Comparison of ENCODE assay signal across 16 cellular contexts in genomic region chr9:3993783-3994182, GRCh38.
DNase-seq lines count a peak whose midpoint lies in the region; ATAC-seq, FAIRE-seq and TF ChIP-seq lines count a peak whose summit lies in the region.
"Had no signal": no experiment of that assay in that cellular context is flagged by ENCODE, and none has a peak within 500 bp of the region (broad histone marks: within the 10 kb centered on the region; RNA-seq: fewer than 3 reads in every experiment).

No MANE protein-coding gene starts in this region.

- H3K4me3 Mint-ChIP-seq in T-helper 2 cell treated with Interferon-gamma antibody and Interleukin-4, amounts not matched to agents 5 μg/mL and 100 μg/mL, for 36 hours: no peak overlapping the region
- no peak overlapping the region for H3K4me3 Mint-ChIP-seq in neural progenitor cell
- H3K4me3 Mint-ChIP-seq: CD4-positive, CD25-positive, alpha-beta regulatory T cell; H9; HFFc6 had no signal

- H3K79me2 ChIP-seq in neural progenitor cell (ENCODE audit: low read depth): peaks cover 11% of the 10 kb centered on the region

- peaks cover 23% of the 10 kb centered on the region for H3K9me3 Mint-ChIP-seq in T-helper 2 cell treated with Interferon-gamma antibody and Interleukin-4, amounts not matched to agents 5 μg/mL and 100 μg/mL, for 36 hours
- H3K9me3 Mint-ChIP-seq in neural progenitor cell: peaks cover 27% of the 10 kb centered on the region

- H3K27me3 Mint-ChIP-seq in T-helper 2 cell treated with Interferon-gamma antibody and Interleukin-4, amounts not matched to agents 5 μg/mL and 100 μg/mL, for 36 hours (ENCODE audit: low read depth): no peaks in the 10 kb centered on the region
- H3K27me3 Mint-ChIP-seq in neural progenitor cell (ENCODE audit: insufficient read depth, low read depth): no peaks in the 10 kb centered on the region

- TF ChIP-seq CTCF in neural progenitor cell (IDR thresholded peaks at IDR 0.05): no peak

- no peak overlapping the region for H3K4me2 ChIP-seq in neural progenitor cell

- no peaks in the 10 kb centered on the region for H3K27me3 ChIP-seq in neural progenitor cell

- ATAC-seq in HG02610 (IDR thresholded peaks at IDR 0.05; ENCODE audit: unreplicated experiment) (peak; percentile 84), SK-N-SH treated with all-trans-retinoic acid at 6 μM for 48 hours (no peak)

- H3K4me3 ChIP-seq in neural progenitor cell: no peak overlapping the region
- H3K4me3 ChIP-seq: SK-N-MC had no signal

- H2AFZ ChIP-seq in neural progenitor cell (replicated peaks): no peak overlapping the region

- no peak for DNase-seq in GM18507 (ENCODE audit: extremely low spot score, insufficient read length, low read depth)
- DNase-seq in T-helper 2 cell treated with Interferon-gamma antibody and Interleukin-4, amounts not matched to agents 5 μg/mL and 100 μg/mL, for 36 hours (ENCODE audit: low spot score): no peak
- DNase-seq in neural progenitor cell (ENCODE audit: low spot score): no peak
- DNase-seq in NCI-H2081 (lab: John Stamatoyannopoulos, UW): no peak
- DNase-seq in H4 (ENCODE audit: low spot score): no peak
- DNase-seq: CD4-positive, CD25-positive, alpha-beta regulatory T cell; H9; HFFc6; Kasumi-1; NCI-H1694 treated with DMSO at 0.1 percent for 48 hours; NCI-H446 had no signal

- H3F3A ChIP-seq in neural progenitor cell (ENCODE audit: low read depth): peaks cover 28% of the 10 kb centered on the region

- H4K20me1 ChIP-seq in neural progenitor cell (ENCODE audit: low read depth): no peaks in the 10 kb centered on the region

- H3K9me3 ChIP-seq in neural progenitor cell (ENCODE audit: low read depth): peaks cover 15% of the 10 kb centered on the region

- FAIRE-seq in GM18507 (lab: Jason Lieb, UNC): peak; percentile 5
- FAIRE-seq: GM19239 had no signal

- H3K36me3 Mint-ChIP-seq in T-helper 2 cell treated with Interferon-gamma antibody and Interleukin-4, amounts not matched to agents 5 μg/mL and 100 μg/mL, for 36 hours (ENCODE audit: low read depth): peaks cover 8% of the 10 kb centered on the region
- peaks cover 30% of the 10 kb centered on the region for H3K36me3 Mint-ChIP-seq in neural progenitor cell
- H3K36me3 Mint-ChIP-seq: CD4-positive, CD25-positive, alpha-beta regulatory T cell had no signal

- H3K36me3 ChIP-seq in neural progenitor cell: peaks cover 16% of the 10 kb centered on the region

- peak overlapping the region; percentile 13 for H3K27ac Mint-ChIP-seq in T-helper 2 cell treated with Interferon-gamma antibody and Interleukin-4, amounts not matched to agents 5 μg/mL and 100 μg/mL, for 36 hours
- H3K27ac Mint-ChIP-seq in neural progenitor cell: peak overlapping the region; percentile 35
- H3K27ac Mint-ChIP-seq: CD4-positive, CD25-positive, alpha-beta regulatory T cell; H9; HFFc6 had no signal

- H3K9ac ChIP-seq in neural progenitor cell: no peak overlapping the region

- peaks cover 16% of the 10 kb centered on the region for H3K4me1 Mint-ChIP-seq in T-helper 2 cell treated with Interferon-gamma antibody and Interleukin-4, amounts not matched to agents 5 μg/mL and 100 μg/mL, for 36 hours (ENCODE audit: low read depth)
- H3K4me1 Mint-ChIP-seq in neural progenitor cell: peaks cover 33% of the 10 kb centered on the region
- H3K4me1 Mint-ChIP-seq: CD4-positive, CD25-positive, alpha-beta regulatory T cell; H9 had no signal

- peak overlapping the region; percentile 24 for H3K27ac ChIP-seq in neural progenitor cell
- H3K27ac ChIP-seq: RWPE1, SK-N-MC had no signal

- peaks cover 29% of the 10 kb centered on the region for H3K4me1 ChIP-seq in neural progenitor cell

TF ChIP-seq in SK-N-SH treated with all-trans-retinoic acid at 6 μM for 48 hours, 23 proteins besides CTCF, POLR2A, EP300 and RAD21 (continues in another document):
- TF ChIP-seq CREB5 (CRISPR knock-in tag; IDR thresholded peaks at IDR 0.05; ENCODE audit: low read depth): no peak
- no peak for TF ChIP-seq TOX (CRISPR knock-in tag; IDR thresholded peaks at IDR 0.05; ENCODE audit: borderline replicate concordance)
- TF ChIP-seq CSDC2 (CRISPR knock-in tag; IDR thresholded peaks at IDR 0.05): no peak
- no peak for TF ChIP-seq ZNF565 (CRISPR knock-in tag; conservative IDR thresholded peaks at IDR 0.05; ENCODE audit: low read depth)
- no peak for TF ChIP-seq CSRNP3 (CRISPR knock-in tag; IDR thresholded peaks at IDR 0.05)
- TF ChIP-seq TSHZ2 (CRISPR knock-in tag; IDR thresholded peaks at IDR 0.05): no peak
- no peak for TF ChIP-seq TCF4 (CRISPR knock-in tag; IDR thresholded peaks at IDR 0.05; ENCODE audit: borderline replicate concordance)
- TF ChIP-seq ARNTL (CRISPR knock-in tag; IDR thresholded peaks at IDR 0.05; ENCODE audit: borderline replicate concordance, low read depth): no peak
- TF ChIP-seq PATZ1 (CRISPR knock-in tag; IDR thresholded peaks at IDR 0.05; ENCODE audit: borderline replicate concordance): no peak
- no peak for TF ChIP-seq ZNF8 (CRISPR knock-in tag; IDR thresholded peaks at IDR 0.05)
- no peak for TF ChIP-seq OSR1 (CRISPR knock-in tag; IDR thresholded peaks at IDR 0.05)
- TF ChIP-seq ZNF70 (CRISPR knock-in tag; IDR thresholded peaks at IDR 0.05): no peak
